19 cellular contexts compared by ENCODE assay signal in the genomic region with DNA sequence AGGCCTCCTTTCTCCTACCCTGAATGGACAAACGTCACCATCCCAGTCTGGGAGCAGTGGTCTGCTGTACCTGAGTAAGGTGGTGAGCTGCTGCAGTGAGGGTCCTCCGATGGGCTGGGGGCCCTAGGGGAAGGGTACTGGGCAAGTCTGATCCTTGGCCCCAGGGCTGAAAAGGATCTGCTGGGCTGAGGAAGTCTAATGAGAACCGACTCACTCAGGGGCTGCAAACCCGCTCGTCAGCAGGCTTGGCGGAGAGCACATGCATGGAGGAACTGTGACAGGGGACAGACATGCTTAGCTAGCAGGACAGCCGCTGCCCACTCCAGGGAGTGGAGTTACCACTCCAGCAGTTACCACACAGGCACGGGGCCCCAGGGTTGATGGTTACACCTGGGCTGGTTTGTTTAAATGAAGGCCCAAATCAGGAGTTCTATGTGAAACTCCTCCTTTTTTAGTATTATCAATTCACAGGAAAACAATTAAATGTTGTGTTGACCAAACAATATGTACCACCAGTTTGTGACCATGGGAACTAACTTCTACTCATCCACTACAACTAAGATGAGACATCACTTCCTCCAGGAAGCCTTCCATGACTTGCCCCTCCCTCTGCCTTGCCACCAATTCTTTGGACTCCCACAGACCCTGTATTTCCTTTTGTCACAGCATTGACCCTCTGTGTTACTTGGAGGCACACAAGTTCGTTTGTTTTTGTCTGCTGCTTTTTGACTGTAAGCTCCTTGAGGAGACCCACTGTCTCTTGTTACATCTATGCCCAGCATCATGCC. TPM values are rescaled to one million over a fixed set of nuclear protein-coding genes. Genes with fewer than 3 reads are reported as not detected.
DNase-seq lines count a peak whose midpoint lies in the region; ATAC-seq, FAIRE-seq and TF ChIP-seq lines count a peak whose summit lies in the region.
"Had no signal": no experiment of that assay in that cellular context is flagged by ENCODE, and none has a peak within 500 bp of the region (broad histone marks: within the 10 kb centered on the region; RNA-seq: fewer than 3 reads in every experiment).

No MANE protein-coding gene starts in this region.

- no peak overlapping the region for H3K27ac Mint-ChIP-seq in mesothelial cell of epicardium

- H3K4me3 ChIP-seq in GM23248 (no peak overlapping the region), Panc1 (ENCODE audit: low read depth in 2 of 2, low read length in 2 of 2) (no peak overlapping the region), bronchial epithelial cell (ENCODE audit: low read depth, low read length) (no peak overlapping the region), skeletal muscle satellite cell (ENCODE audit: low read length) (no peak overlapping the region)

- peaks cover 1% of the 10 kb centered on the region for H3K4me1 Mint-ChIP-seq in mesothelial cell of epicardium

- no peaks in the 10 kb centered on the region for H3K9me3 ChIP-seq in GM23248 (ENCODE audit: low read depth)
- H3K9me3 ChIP-seq in Panc1 (ENCODE audit: control insufficient read depth, insufficient read depth, low read depth, low read length), result no peaks in the 10 kb centered on the region
- H3K9me3 ChIP-seq in skeletal muscle satellite cell (replicated peaks; ENCODE audit: low read length), result no peaks in the 10 kb centered on the region

- H4K20me1 ChIP-seq in GM23248 (ENCODE audit: insufficient read depth), result no peaks in the 10 kb centered on the region

- no peak overlapping the region for H3K4me3 Mint-ChIP-seq in mesothelial cell of epicardium

- peaks cover 9% of the 10 kb centered on the region for H3K27me3 Mint-ChIP-seq in mesothelial cell of epicardium (ENCODE audit: low read depth)

- ATAC-seq in Panc1, result no peak; the same call in 1 of the 2 replicates

- CTCF ChIA-PET in Panc1 (lab: Charles Lee), result interaction anchor here (0.5 kb wide), 1 partner anchor 118 kb away, joined by 6 read pairs; no protein-coding TSS in a partner anchor

- H3K9me2 ChIP-seq in GM23248 (ENCODE audit: insufficient read depth), result no peaks in the 10 kb centered on the region

- H3K27me3 ChIP-seq in GM23248 (replicated peaks; ENCODE audit: insufficient read depth) (peaks cover 13% of the 10 kb centered on the region; the same call in 1 of the 2 replicates), Panc1 (ENCODE audit: control insufficient read depth, insufficient read depth, low read length) (no peaks in the 10 kb centered on the region), bronchial epithelial cell (ENCODE audit: control insufficient read depth, insufficient read depth, low read length) (no peaks in the 10 kb centered on the region), skeletal muscle satellite cell (ENCODE audit: control insufficient read depth, insufficient read depth, low read length) (no peaks in the 10 kb centered on the region)

- H3F3A ChIP-seq in GM23248 (ENCODE audit: insufficient read depth), result 0 out of 2 replicates have a peak, but pooled peaks cover 5% of the 10 kb centered on the region

- intact Hi-C loops in Panc1 (cut with micrococcal nuclease; ENCODE audit: unreplicated experiment), result no loop called here

- 30 to 44% methylated on average over 9 of the region's 9 CpGs for WGBS in GM23248 (ENCODE audit: low coverage in 1 of 2, low lambda C conversion rate in 2 of 2, missing lambda C conversion rate in 2 of 2), 2 experiments

- H3K27ac ChIP-seq in GM23248 (no peak overlapping the region), Panc1 (ENCODE audit: low read length) (peak overlapping the region; percentile 63; the same call in 1 of the 2 replicates)
- H3K27ac ChIP-seq: C4-2B had no signal

- H3K9ac ChIP-seq in GM23248 (no peak overlapping the region), skeletal muscle satellite cell (ENCODE audit: low read depth, low read length) (no peak overlapping the region)

- no peaks in the 10 kb centered on the region for H3K79me2 ChIP-seq in GM23248 (ENCODE audit: insufficient read depth)

- no peak for TF ChIP-seq CTCF in Panc1 (IDR thresholded peaks at IDR 0.05)
- TF ChIP-seq CTCF in bronchial epithelial cell (IDR thresholded peaks at IDR 0.05; ENCODE audit: insufficient read depth, low read length, severe bottlenecking), result no peak
- TF ChIP-seq CTCF in mesothelial cell of epicardium (IDR thresholded peaks at IDR 0.05; ENCODE audit: unreplicated experiment), result no peak

- no peaks in the 10 kb centered on the region for H3K36me3 Mint-ChIP-seq in mesothelial cell of epicardium

- H3K4me1 ChIP-seq in GM23248 (ENCODE audit: insufficient read depth), result peaks cover 1% of the 10 kb centered on the region; the same call in 1 of the 2 replicates
- H3K4me1 ChIP-seq in Panc1 (ENCODE audit: control insufficient read depth, insufficient read depth, low read length), result peaks cover 28% of the 10 kb centered on the region
- peaks cover 11% of the 10 kb centered on the region for H3K4me1 ChIP-seq in skeletal muscle satellite cell (ENCODE audit: control insufficient read depth, insufficient read depth, low read length)

- FAIRE-seq in bronchial epithelial cell (lab: Jason Lieb, UNC), result peak; percentile 92
- FAIRE-seq: GM12891, GM18507, H1 had no signal

- no peak for DNase-seq in GM23248
- no peak for DNase-seq in Panc1 (ENCODE audit: low read depth, low spot score)
- no peak for DNase-seq in bronchial epithelial cell (ENCODE audit: low read depth)
- no peak for DNase-seq in mesothelial cell of epicardium (ENCODE audit: low spot score in 2 of 2, unreplicated experiment in 2 of 2)
- DNase-seq in GM19240 (ENCODE audit: insufficient read length, low spot score), result no peak
- DNase-seq in NCI-H146 treated with DMSO at 0.1 percent for 48 hours (lab: John Stamatoyannopoulos, UW; ENCODE audit: unreplicated experiment), result no peak
- no peak for DNase-seq in NCI-H510A treated with DMSO at 0.1 percent for 48 hours (lab: John Stamatoyannopoulos, UW)
- DNase-seq: COR-L47, GF-D8, NCI-H1436, NCI-H2081, SIG-M5 had no signal

- H3K36me3 ChIP-seq in GM23248 (ENCODE audit: low read depth), result no peaks in the 10 kb centered on the region
- no peaks in the 10 kb centered on the region for H3K36me3 ChIP-seq in Panc1 (ENCODE audit: control insufficient read depth, insufficient read depth, low read length)
- H3K36me3 ChIP-seq in bronchial epithelial cell (ENCODE audit: control insufficient read depth, insufficient read depth, low read length), result no peaks in the 10 kb centered on the region
- no peaks in the 10 kb centered on the region for H3K36me3 ChIP-seq in skeletal muscle satellite cell (ENCODE audit: insufficient read depth, low read length)

- BruUV-seq in Panc1 (replicated peaks; lab: Mats Ljungman, UMichigan), result no TSS peak

- POLR2A ChIA-PET in Panc1 (lab: Charles Lee), result interaction anchor here (0.6 kb wide), 1 partner anchor 61 kb away, joined by 5 read pairs; no protein-coding TSS in a partner anchor

- no peaks in the 10 kb centered on the region for H3K9me3 Mint-ChIP-seq in mesothelial cell of epicardium

- in situ Hi-C loops in GM23248 (cut with MboI) (no loop called here), Panc1 (cut with HindIII; ENCODE audit: low pct_unique_long_range_greater_than_20kb, low sequenced_read_pairs) (no loop called here)

- H3K4me2 ChIP-seq in GM23248 (ENCODE audit: unreplicated experiment) (peak overlapping the region; percentile 52), skeletal muscle satellite cell (ENCODE audit: low read length) (peak overlapping the region; percentile 57)

- H2AFZ ChIP-seq in GM23248, result peak overlapping the region; percentile 42; the same call in 1 of the 2 replicates

RNA-seq across cellular contexts. Expression of a gene that starts 56.1 kb away (rescaled TPM):
- total RNA-seq in GM23248 (2014; rRNA removed; shearing (Covaris generic)), result not detected in 2 replicates
- not detected in 2 replicates for polyA plus RNA-seq in GM23248 (2016; fragmentation: Nextera tagmentation; extraction: Ambion mirVana)
- 0.15 TPM for total RNA-seq in Panc1 (2021; ENCODE audit: unreplicated experiment)
- polyA plus RNA-seq in Panc1 (2012; ENCODE audit: insufficient read length), result not detected
- not detected in 2 replicates for total RNA-seq in bronchial epithelial cell
- total RNA-seq in skeletal muscle satellite cell (2012; rRNA removed), result under 0.01 TPM in 1 of 2 replicates, not detected in the other
- total RNA-seq in mesothelial cell of epicardium, result not detected in 3 replicates
- total RNA-seq: Daoy, HT-29 had no signal
